Comparison of ENCODE assay signal across 36 cellular contexts in the genomic region with DNA sequence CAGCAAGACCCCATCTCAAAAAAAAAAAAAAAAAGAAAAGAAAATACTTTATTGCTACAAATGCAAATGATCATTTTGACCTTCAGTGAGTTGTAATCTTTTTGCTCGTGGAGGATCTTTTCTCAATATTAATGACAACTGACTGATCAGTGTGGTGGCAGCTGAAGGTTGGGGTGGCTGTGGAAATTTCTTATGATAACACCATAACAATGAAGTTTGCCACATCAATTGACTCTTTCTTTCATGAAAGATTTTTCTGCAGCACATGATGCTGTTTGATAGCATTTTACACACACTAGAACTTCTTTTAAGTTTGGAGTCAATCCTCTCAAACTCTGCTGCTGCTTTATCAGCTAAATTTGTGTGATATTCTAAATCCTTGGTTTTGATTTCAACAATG.
"Had no signal": no experiment of that assay in that cellular context is flagged by ENCODE, and none has a peak within 500 bp of the region (broad histone marks: within the 10 kb centered on the region; RNA-seq: fewer than 3 reads in every experiment).

No MANE protein-coding gene starts in this region.

- H3K27ac ChIP-seq: ascending aorta, cardiac muscle cell, VCaP had no signal

- FAIRE-seq: bronchial epithelial cell, TTC549 had no signal

- H3K9me3 Mint-ChIP-seq: activated CD4-positive, alpha-beta memory T cell treated with anti-CD3 and anti-CD28 coated beads, Interleukin-2, amount 10 ng/mL, durations not matched to agents 7 days and 5 days; activated naive CD4-positive, alpha-beta T cell treated with anti-CD3 and anti-CD28 coated beads, Interleukin-2, amount 10 ng/mL, durations not matched to agents 7 days and 5 days; activated naive CD4-positive, alpha-beta T cell treated with anti-CD3 and anti-CD28 coated beads, Interleukin-2, amount 50 U/mL, for 24 hours; activated naive CD8-positive, alpha-beta T cell treated with anti-CD3 and anti-CD28 coated beads, Interleukin-2, amount 10 ng/mL, durations not matched to agents 7 days and 5 days; activated naive CD8-positive, alpha-beta T cell treated with anti-CD3 and anti-CD28 coated beads, Interleukin-2, amount 50 U/mL, for 24 hours; central memory CD8-positive, alpha-beta T cell had no signal

- H3K36me3 ChIP-seq: ascending aorta, cardiac muscle cell had no signal

- H3K4me1 ChIP-seq: ascending aorta had no signal

- ATAC-seq: activated CD8-positive, alpha-beta memory T cell treated with anti-CD3 and anti-CD28 coated beads, Interleukin-2, amount 10 ng/mL, durations not matched to agents 7 days and 5 days; activated CD8-positive, alpha-beta T cell treated with anti-CD3 and anti-CD28 coated beads, Interleukin-2, amount 10 ng/mL, durations not matched to agents 7 days and 5 days; activated naive CD8-positive, alpha-beta T cell treated with anti-CD3 and anti-CD28 coated beads, Interleukin-2, amount 50 U/mL, for 24 hours had no signal

- H3K36me3 Mint-ChIP-seq: activated naive CD4-positive, alpha-beta T cell treated with anti-CD3 and anti-CD28 coated beads, Interleukin-2, amount 10 ng/mL, durations not matched to agents 7 days and 5 days; activated naive CD4-positive, alpha-beta T cell treated with anti-CD3 and anti-CD28 coated beads, Interleukin-2, amount 50 U/mL, for 24 hours; T-cell had no signal

- H3K27ac Mint-ChIP-seq: activated B cell treated with CpG ODN at 0.5 μM for 24 hours; activated CD4-positive, alpha-beta memory T cell treated with anti-CD3 and anti-CD28 coated beads, Interleukin-2, amount 10 ng/mL, durations not matched to agents 7 days and 5 days; activated CD4-positive, alpha-beta T cell treated with anti-CD3 and anti-CD28 coated beads, Interleukin-2, amount 10 ng/mL, durations not matched to agents 7 days and 5 days; activated CD8-positive, alpha-beta memory T cell treated with anti-CD3 and anti-CD28 coated beads, Interleukin-2, amount 10 ng/mL, durations not matched to agents 7 days and 5 days; activated CD8-positive, alpha-beta T cell treated with anti-CD3 and anti-CD28 coated beads, Interleukin-2, amount 10 ng/mL, durations not matched to agents 7 days and 5 days; activated naive CD4-positive, alpha-beta T cell treated with anti-CD3 and anti-CD28 coated beads, Interleukin-2, amount 10 ng/mL, durations not matched to agents 7 days and 5 days; activated naive CD4-positive, alpha-beta T cell treated with anti-CD3 and anti-CD28 coated beads, Interleukin-2, amount 50 U/mL, for 24 hours; activated naive CD8-positive, alpha-beta T cell; activated naive CD8-positive, alpha-beta T cell treated with anti-CD3 and anti-CD28 coated beads, Interleukin-2, amount 10 ng/mL, durations not matched to agents 7 days and 5 days; activated naive CD8-positive, alpha-beta T cell treated with anti-CD3 and anti-CD28 coated beads, Interleukin-2, amount 50 U/mL, for 24 hours; activated T-cell treated with anti-CD3 and anti-CD28 coated beads, Interleukin-2, amount 50 U/mL, for 24 hours; activated T-helper 2 cell treated with anti-CD3 and anti-CD28 coated beads, Interferon-gamma antibody, Interleukin-2, Interleukin-4, amounts not matched to agents 10 μg/mL and 5 μg/mL and 100 μg/mL, durations not matched to agents 14 hours and 24 hours and 36 hours; brain; T-helper 2 cell treated with Interferon-gamma antibody and Interleukin-4, amounts not matched to agents 5 μg/mL and 100 μg/mL, for 36 hours had no signal

- H3K4me1 Mint-ChIP-seq: activated B cell treated with CpG ODN at 0.5 μM for 24 hours; activated CD8-positive, alpha-beta memory T cell treated with anti-CD3 and anti-CD28 coated beads, Interleukin-2, amount 10 ng/mL, durations not matched to agents 7 days and 5 days; activated naive CD8-positive, alpha-beta T cell treated with anti-CD3 and anti-CD28 coated beads, Interleukin-2, amount 10 ng/mL, durations not matched to agents 7 days and 5 days; brain; central memory CD8-positive, alpha-beta T cell had no signal

- H3K9me3 ChIP-seq: ascending aorta had no signal

- DNase-seq: activated B cell treated with CpG ODN at 0.5 μM for 24 hours; activated CD4-positive, alpha-beta memory T cell treated with anti-CD3 and anti-CD28 coated beads, Interleukin-2, amount 10 ng/mL, durations not matched to agents 7 days and 5 days; activated CD4-positive, alpha-beta T cell treated with anti-CD3 and anti-CD28 coated beads for 48 hours; activated CD4-positive, alpha-beta T cell treated with anti-CD3 and anti-CD28 coated beads, Interleukin-2, amount 10 ng/mL, durations not matched to agents 7 days and 5 days; activated CD4-positive, alpha-beta T cell treated with anti-CD3 and anti-CD28 coated beads, Interleukin-2, amount 50 U/mL, for 48 hours; activated CD4-positive, CD25-positive, alpha-beta regulatory T cell treated with anti-CD3 and anti-CD28 coated beads, Interleukin-2, amount 50 U/mL, for 72 hours; activated CD8-positive, alpha-beta memory T cell treated with anti-CD3 and anti-CD28 coated beads for 24 hours; activated CD8-positive, alpha-beta memory T cell treated with anti-CD3 and anti-CD28 coated beads, Interleukin-2, amount 10 ng/mL, durations not matched to agents 7 days and 5 days; activated CD8-positive, alpha-beta memory T cell treated with anti-CD3 and anti-CD28 coated beads, Interleukin-2, amount 50 U/mL, for 48 hours; activated CD8-positive, alpha-beta T cell treated with anti-CD3 and anti-CD28 coated beads, Interleukin-2, amount 10 ng/mL, durations not matched to agents 7 days and 5 days; activated effector memory CD4-positive, alpha-beta T cell treated with Interleukin-2 at 50 U/mL for 16 hours; activated gamma-delta T cell; activated naive CD4-positive, alpha-beta T cell treated with anti-CD3 and anti-CD28 coated beads, Interleukin-2, amount 10 ng/mL, durations not matched to agents 7 days and 5 days; activated naive CD4-positive, alpha-beta T cell treated with Interleukin-2 at 50 U/mL for 16 hours; activated naive CD8-positive, alpha-beta T cell treated with anti-CD3 and anti-CD28 coated beads, Interleukin-2, amount 10 ng/mL, durations not matched to agents 7 days and 5 days; activated naive CD8-positive, alpha-beta T cell treated with anti-CD3 and anti-CD28 coated beads, Interleukin-2, amount 50 U/mL, for 24 hours; activated T-cell treated with anti-CD3 and anti-CD28 coated beads, Interleukin-2, amount 50 U/mL, for 24 hours; activated T-cell treated with anti-CD3 and anti-CD28 coated beads, Interleukin-2, amount 50 U/mL, for 48 hours; amygdala; anterior cingulate cortex; caudate nucleus; cerebellar nuclear complex; T-cell; T-helper 2 cell; T-helper 9 cell had no signal

- H3K27me3 Mint-ChIP-seq: activated naive CD4-positive, alpha-beta T cell treated with anti-CD3 and anti-CD28 coated beads, Interleukin-2, amount 10 ng/mL, durations not matched to agents 7 days and 5 days; activated naive CD4-positive, alpha-beta T cell treated with anti-CD3 and anti-CD28 coated beads, Interleukin-2, amount 50 U/mL, for 24 hours; activated naive CD8-positive, alpha-beta T cell; activated T-cell treated with anti-CD3 and anti-CD28 coated beads, Interleukin-2, amount 50 U/mL, for 24 hours; T-cell had no signal

- H3K4me3 Mint-ChIP-seq: activated B cell treated with CpG ODN at 0.5 μM for 24 hours; activated CD4-positive, alpha-beta memory T cell treated with anti-CD3 and anti-CD28 coated beads, Interleukin-2, amount 10 ng/mL, durations not matched to agents 7 days and 5 days; activated CD4-positive, alpha-beta T cell treated with anti-CD3 and anti-CD28 coated beads, Interleukin-2, amount 10 ng/mL, durations not matched to agents 7 days and 5 days; activated CD8-positive, alpha-beta memory T cell treated with anti-CD3 and anti-CD28 coated beads, Interleukin-2, amount 10 ng/mL, durations not matched to agents 7 days and 5 days; activated CD8-positive, alpha-beta T cell treated with anti-CD3 and anti-CD28 coated beads, Interleukin-2, amount 10 ng/mL, durations not matched to agents 7 days and 5 days; activated naive CD4-positive, alpha-beta T cell treated with anti-CD3 and anti-CD28 coated beads, Interleukin-2, amount 10 ng/mL, durations not matched to agents 7 days and 5 days; activated naive CD4-positive, alpha-beta T cell treated with anti-CD3 and anti-CD28 coated beads, Interleukin-2, amount 50 U/mL, for 24 hours; activated naive CD8-positive, alpha-beta T cell; activated naive CD8-positive, alpha-beta T cell treated with anti-CD3 and anti-CD28 coated beads, Interleukin-2, amount 10 ng/mL, durations not matched to agents 7 days and 5 days; activated naive CD8-positive, alpha-beta T cell treated with anti-CD3 and anti-CD28 coated beads, Interleukin-2, amount 50 U/mL, for 24 hours; activated T-cell treated with anti-CD3 and anti-CD28 coated beads, Interleukin-2, amount 50 U/mL, for 24 hours; brain; central memory CD8-positive, alpha-beta T cell; T-helper 2 cell treated with Interferon-gamma antibody and Interleukin-4, amounts not matched to agents 5 μg/mL and 100 μg/mL, for 36 hours had no signal

- H3K27me3 ChIP-seq: ascending aorta had no signal

- H3K4me3 ChIP-seq: ascending aorta, cardiac muscle cell had no signal
